In genomic region chr1:166944186-166944967, GRCh38 we compare ENCODE assay signal across 15 cellular contexts.
A peak's percentile ranks its signal among the peaks of the same experiment; 100 is the strongest.
DNase-seq lines count a peak whose midpoint lies in the region; ATAC-seq lines count a peak whose summit lies in the region.
"Had no signal": no experiment of that assay in that cellular context is flagged by ENCODE, and none has a peak within 500 bp of the region (broad histone marks: within the 10 kb centered on the region; RNA-seq: fewer than 3 reads in every experiment).

No MANE protein-coding gene starts in this region.

- H3K27me3 ChIP-seq in BLaER1 treated with 17β-estradiol and CSF1 and Interleukin-3, amounts not matched to agents 10 nM and 100 nM: peaks cover 0 to 19% (median 0%) of the 10 kb centered on the region in 11 experiments; a peak in 4 of 22 replicates
- H3K27me3 ChIP-seq: thyroid gland had no signal

- no peaks in the 10 kb centered on the region for H3K36me3 ChIP-seq in BLaER1 treated with 17β-estradiol and CSF1 and Interleukin-3, amounts not matched to agents 10 nM and 100 nM
- H3K36me3 ChIP-seq: thyroid gland had no signal

- ATAC-seq in GM19395 (IDR thresholded peaks at IDR 0.05; ENCODE audit: unreplicated experiment) (peak; percentile 60), GM19455 (IDR thresholded peaks at IDR 0.05; ENCODE audit: unreplicated experiment) (no peak)

- H3K27ac ChIP-seq in BLaER1 treated with 17β-estradiol and CSF1 and Interleukin-3, amounts not matched to agents 10 nM and 100 nM: peak overlapping the region in 3 of 11 experiments; percentile 1 to 41 (median 16); a peak in 1 of 22 replicates
- H3K27ac ChIP-seq: parathyroid adenoma, thyroid gland had no signal

- no peak overlapping the region for H3K4me3 ChIP-seq in BLaER1 treated with 17β-estradiol and CSF1 and Interleukin-3, amounts not matched to agents 10 nM and 100 nM
- H3K4me3 ChIP-seq: thyroid gland had no signal

- peaks cover 18 to 56% (median 44%) of the 10 kb centered on the region in 10 experiments; a peak in 19 of 20 replicates for H3K4me1 ChIP-seq in BLaER1 treated with 17β-estradiol and CSF1 and Interleukin-3, amounts not matched to agents 10 nM and 100 nM
- H3K4me1 ChIP-seq: parathyroid adenoma had no signal

- DNase-seq in SW480 (ENCODE audit: low spot score): peak; percentile 32
- peak; percentile 79 for DNase-seq in islet precursor cell
- DNase-seq in NCI-H1930 (lab: John Stamatoyannopoulos, UW): no peak
- no peak for DNase-seq in RKO (ENCODE audit: low spot score)
- DNase-seq in NCI-H1048 (lab: John Stamatoyannopoulos, UW): no peak
- DNase-seq: activated B cell treated with CpG ODN at 0.5 μM for 24 hours; COR-L47; immature natural killer cell; MM.1S; stimulated activated CD4-positive, alpha-beta T cell treated with anti-CD3 and anti-CD28 coated beads, Interleukin-4, amount 100 ng/mL, for 4 hours; thyroid gland had no signal

- H3K9me3 ChIP-seq in BLaER1 treated with 17β-estradiol and CSF1 and Interleukin-3, amounts not matched to agents 10 nM and 100 nM (replicated peaks in 1 of 11): no peaks in the 10 kb centered on the region
- H3K9me3 ChIP-seq: thyroid gland had no signal

- H4K20me1 ChIP-seq in BLaER1 treated with 17β-estradiol and CSF1 and Interleukin-3, amounts not matched to agents 10 nM and 100 nM: no peaks in the 10 kb centered on the region

- H3K9ac ChIP-seq in BLaER1 treated with 17β-estradiol and CSF1 and Interleukin-3, amounts not matched to agents 10 nM and 100 nM: no peak overlapping the region
- H3K9ac ChIP-seq: parathyroid adenoma had no signal

- peak overlapping the region in 10 of 11 experiments; percentile 12 to 78 (median 64); a peak in 18 of 22 replicates for H3K4me2 ChIP-seq in BLaER1 treated with 17β-estradiol and CSF1 and Interleukin-3, amounts not matched to agents 10 nM and 100 nM

Comparison
In these comparisons a context has a peak if more than half of its experiments do, and no peak if none do; other contexts are left out.
1. DNase-seq: peak in SW480 (single experiment) and islet precursor cell (single experiment); none in NCI-H1930 (0 of 2), RKO (single experiment) and NCI-H1048 (single experiment).